8 cellular contexts compared by ENCODE assay signal in genomic region chr1:87333692-87334347, GRCh38. TPM values are rescaled to one million over a fixed set of nuclear protein-coding genes. Genes with fewer than 3 reads are reported as not detected.
DNase-seq lines count a peak whose midpoint lies in the region; ATAC-seq and TF ChIP-seq lines count a peak whose summit lies in the region.

No MANE protein-coding gene starts in this region.

- ATAC-seq in GM19395 (IDR thresholded peaks at IDR 0.05; ENCODE audit: unreplicated experiment) (peak; percentile 26), HG03108 (IDR thresholded peaks at IDR 0.05; ENCODE audit: unreplicated experiment) (no peak)

- H3K4me3 ChIP-seq in coronary artery (peak overlapping the region; percentile 94), neural progenitor cell (peak overlapping the region; percentile 78)

- H3K9me3 Mint-ChIP-seq in neural progenitor cell: no peaks in the 10 kb centered on the region

- H4K20me1 ChIP-seq in neural progenitor cell (ENCODE audit: low read depth): peaks cover 67% of the 10 kb centered on the region

- H2AFZ ChIP-seq in neural progenitor cell (replicated peaks): no peak overlapping the region

- H3K4me1 Mint-ChIP-seq in neural progenitor cell: peaks cover 45% of the 10 kb centered on the region

- DNase-seq in NOMO-1 (lab: John Stamatoyannopoulos, UW; ENCODE audit: unreplicated experiment in 2 of 2) (peak; percentile 20 to 23), coronary artery (ENCODE audit: low spot score) (no peak), neural progenitor cell (ENCODE audit: low spot score) (no peak), SW 1271 (lab: John Stamatoyannopoulos, UW) (no peak), NCI-H2107 treated with DMSO at 0.1 percent for 48 hours (lab: John Stamatoyannopoulos, UW; ENCODE audit: unreplicated experiment) (no peak)
- DNase-seq in stimulated activated naive CD4-positive, alpha-beta T cell treated with Interleukin-2 at 50 U/mL for 16 hours (lab: John Stamatoyannopoulos, UW): no peak

- H3K4me2 ChIP-seq in neural progenitor cell: peak overlapping the region; percentile 98

- no peaks in the 10 kb centered on the region for H3K27me3 ChIP-seq in neural progenitor cell

- H3K9ac ChIP-seq in neural progenitor cell: no peak overlapping the region

- peaks cover 4% of the 10 kb centered on the region for H3K36me3 ChIP-seq in neural progenitor cell

- peaks cover 4% of the 10 kb centered on the region for H3K27me3 Mint-ChIP-seq in neural progenitor cell (ENCODE audit: insufficient read depth, low read depth)

- TF ChIP-seq CTCF in coronary artery (IDR thresholded peaks at IDR 0.05): no peak
- TF ChIP-seq CTCF in neural progenitor cell (IDR thresholded peaks at IDR 0.05): no peak

- peak overlapping the region; percentile 57 to 84 for H3K27ac ChIP-seq in coronary artery
- no peak overlapping the region for H3K27ac ChIP-seq in neural progenitor cell

- peak overlapping the region; percentile 92 for H3K4me3 Mint-ChIP-seq in neural progenitor cell

- H3K79me2 ChIP-seq in neural progenitor cell (ENCODE audit: low read depth): peaks cover 92% of the 10 kb centered on the region

- H3K4me1 ChIP-seq in neural progenitor cell: peaks cover 59% of the 10 kb centered on the region

- H3K9me3 ChIP-seq in neural progenitor cell (ENCODE audit: low read depth): no peaks in the 10 kb centered on the region

- no peak overlapping the region for H3K27ac Mint-ChIP-seq in neural progenitor cell

- peaks cover 14% of the 10 kb centered on the region for H3K36me3 Mint-ChIP-seq in neural progenitor cell

- peaks cover 74% of the 10 kb centered on the region for H3F3A ChIP-seq in neural progenitor cell (ENCODE audit: low read depth)

RNA-seq across cellular contexts. Expression of gene LMO4, which starts 5.1 kb away (rescaled TPM):
- total RNA-seq in neural progenitor cell (ENCODE audit: low replicate concordance): 94.8 and 112 TPM in 2 replicates

Comparison
In these comparisons a context has a peak if more than half of its experiments do, and no peak if none do; other contexts are left out.
1. DNase-seq: peak in NOMO-1 (2 of 2); none in coronary artery (single experiment), neural progenitor cell (single experiment), SW 1271 (0 of 2), stimulated activated naive CD4-positive, alpha-beta T cell treated with Interleukin-2 at 50 U/mL for 16 hours (single experiment) and NCI-H2107 treated with DMSO at 0.1 percent for 48 hours (single experiment).